In the genomic region with DNA sequence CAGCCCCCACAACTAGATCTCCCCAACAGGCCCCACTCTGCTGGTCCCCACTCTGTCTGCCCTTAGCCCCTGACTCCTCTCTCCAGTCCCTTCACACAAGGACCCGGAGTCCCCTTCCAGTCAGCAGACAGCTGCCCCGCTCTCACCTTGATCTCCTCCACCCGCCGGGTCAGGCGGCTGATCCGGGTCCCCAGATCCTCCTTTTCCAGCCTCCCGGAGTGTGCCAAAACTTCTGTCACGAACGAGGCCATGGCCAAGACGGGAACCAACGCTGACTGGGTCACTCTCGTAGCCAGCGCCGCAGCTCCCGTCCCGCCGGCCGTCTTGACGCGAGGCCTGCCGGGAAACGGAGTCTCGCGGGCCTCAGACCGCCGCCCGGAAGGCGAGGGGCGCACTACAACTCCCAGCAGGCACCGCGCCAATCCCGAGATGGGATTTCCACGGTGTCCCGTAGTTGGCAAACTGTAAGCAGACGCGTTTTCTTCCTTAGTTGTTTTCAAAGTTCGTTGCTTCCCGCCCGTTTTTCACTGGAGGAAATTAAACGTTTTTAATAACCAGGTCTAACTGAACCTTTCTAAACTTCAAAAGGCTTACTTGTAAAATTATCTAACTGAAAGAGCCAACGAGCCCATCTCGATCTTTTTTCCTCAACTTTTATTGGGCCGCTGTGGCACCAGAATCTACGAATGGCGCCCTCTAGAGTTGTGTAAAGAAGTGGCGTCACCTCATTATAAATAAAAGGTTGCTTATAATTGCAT, we compare ENCODE assay signal across 1 cellular context.
TF ChIP-seq lines count a peak whose summit lies in the region.

A gene with protein sequence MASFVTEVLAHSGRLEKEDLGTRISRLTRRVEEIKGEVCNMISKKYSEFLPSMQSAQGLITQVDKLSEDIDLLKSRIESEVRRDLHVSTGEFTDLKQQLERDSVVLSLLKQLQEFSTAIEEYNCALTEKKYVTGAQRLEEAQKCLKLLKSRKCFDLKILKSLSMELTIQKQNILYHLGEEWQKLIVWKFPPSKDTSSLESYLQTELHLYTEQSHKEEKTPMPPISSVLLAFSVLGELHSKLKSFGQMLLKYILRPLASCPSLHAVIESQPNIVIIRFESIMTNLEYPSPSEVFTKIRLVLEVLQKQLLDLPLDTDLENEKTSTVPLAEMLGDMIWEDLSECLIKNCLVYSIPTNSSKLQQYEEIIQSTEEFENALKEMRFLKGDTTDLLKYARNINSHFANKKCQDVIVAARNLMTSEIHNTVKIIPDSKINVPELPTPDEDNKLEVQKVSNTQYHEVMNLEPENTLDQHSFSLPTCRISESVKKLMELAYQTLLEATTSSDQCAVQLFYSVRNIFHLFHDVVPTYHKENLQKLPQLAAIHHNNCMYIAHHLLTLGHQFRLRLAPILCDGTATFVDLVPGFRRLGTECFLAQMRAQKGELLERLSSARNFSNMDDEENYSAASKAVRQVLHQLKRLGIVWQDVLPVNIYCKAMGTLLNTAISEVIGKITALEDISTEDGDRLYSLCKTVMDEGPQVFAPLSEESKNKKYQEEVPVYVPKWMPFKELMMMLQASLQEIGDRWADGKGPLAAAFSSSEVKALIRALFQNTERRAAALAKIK (minus strand): TSS at position 277 of the 758 bp plus-strand sequence. CDS start 26 bp downstream, at position 251.

TF ChIP-seq in HepG2, 621 proteins besides CTCF, POLR2A, EP300 and RAD21 (continued from another document and continues in another):
- TF ChIP-seq MYC (CRISPR knock-in tag; IDR thresholded peaks at IDR 0.05; ENCODE audit: borderline replicate concordance) (peak; percentile 66; the same call in 1 of the 2 replicates), MTA3 (CRISPR knock-in tag; IDR thresholded peaks at IDR 0.05) (no peak), PITX1 (CRISPR knock-in tag; IDR thresholded peaks at IDR 0.05) (peak; percentile 78; the same call in 1 of the 2 replicates), CCAR2 (optimal IDR thresholded peaks at IDR 0.05; ENCODE audit: low read depth, low read length) (no peak), ZNF280B (CRISPR knock-in tag; IDR thresholded peaks at IDR 0.05; ENCODE audit: borderline replicate concordance) (0 out of 2 replicates have a peak, but pooled peaks have one; percentile 48), ZKSCAN1 (IDR thresholded peaks at IDR 0.05; ENCODE audit: low read length) (no peak), TBX2 (CRISPR knock-in tag; IDR thresholded peaks at IDR 0.05; ENCODE audit: borderline replicate concordance) (peak; percentile 66), ZNF878 (CRISPR knock-in tag; IDR thresholded peaks at IDR 0.05) (no peak), ZNF564 (CRISPR knock-in tag; IDR thresholded peaks at IDR 0.05) (no peak), TBP (CRISPR knock-in tag; IDR thresholded peaks at IDR 0.05) (0 out of 2 replicates have a peak, but pooled peaks have one; percentile 81), HDAC2 (CRISPR knock-in tag; IDR thresholded peaks at IDR 0.05) (peak; percentile 71), NFYC (CRISPR knock-in tag; IDR thresholded peaks at IDR 0.05) (peak; percentile 41; the same call in 1 of the 2 replicates), ZNF33B (CRISPR knock-in tag; IDR thresholded peaks at IDR 0.05) (no peak), CENPX (CRISPR knock-in tag; IDR thresholded peaks at IDR 0.05) (no peak), SAFB2 (CRISPR knock-in tag; IDR thresholded peaks at IDR 0.05; ENCODE audit: borderline replicate concordance, low read depth) (no peak), ZNF660 (CRISPR knock-in tag; IDR thresholded peaks at IDR 0.05; ENCODE audit: borderline replicate concordance, low read depth) (no peak), PBX2 (CRISPR knock-in tag; IDR thresholded peaks at IDR 0.05) (no peak), ZMYM2 (CRISPR knock-in tag; IDR thresholded peaks at IDR 0.05) (no peak), TBL1XR1 (IDR thresholded peaks at IDR 0.05; ENCODE audit: borderline replicate concordance, low read length, partially characterized antibody) (peak; percentile 49), ZZZ3 (CRISPR knock-in tag; IDR thresholded peaks at IDR 0.05; ENCODE audit: borderline replicate concordance) (peak; percentile 47; the same call in 1 of the 2 replicates), ZKSCAN8 (CRISPR knock-in tag; IDR thresholded peaks at IDR 0.05; ENCODE audit: borderline replicate concordance) (peak; percentile 35; the same call in 1 of the 2 replicates), ARHGAP35 (CRISPR knock-in tag; IDR thresholded peaks at IDR 0.05; ENCODE audit: borderline replicate concordance) (peak; percentile 25; the same call in 1 of the 2 replicates), RARG (CRISPR knock-in tag; IDR thresholded peaks at IDR 0.05; ENCODE audit: low read depth) (no peak), HHEX (CRISPR knock-in tag; IDR thresholded peaks at IDR 0.05) (no peak), ZNF558 (CRISPR knock-in tag; IDR thresholded peaks at IDR 0.05; ENCODE audit: borderline replicate concordance) (no peak), RFX3 (CRISPR knock-in tag; IDR thresholded peaks at IDR 0.05) (no peak), NFE2 (CRISPR knock-in tag; IDR thresholded peaks at IDR 0.05) (no peak), REPIN1 (CRISPR knock-in tag; IDR thresholded peaks at IDR 0.05; ENCODE audit: borderline replicate concordance, low read depth) (peak; percentile 73; the same call in 1 of the 2 replicates), NRL (CRISPR knock-in tag; IDR thresholded peaks at IDR 0.05; ENCODE audit: borderline replicate concordance) (peak; percentile 60; the same call in 1 of the 2 replicates), ZNF562 (CRISPR knock-in tag; IDR thresholded peaks at IDR 0.05; ENCODE audit: borderline replicate concordance) (no peak)
- TF ChIP-seq, protein P1, sequence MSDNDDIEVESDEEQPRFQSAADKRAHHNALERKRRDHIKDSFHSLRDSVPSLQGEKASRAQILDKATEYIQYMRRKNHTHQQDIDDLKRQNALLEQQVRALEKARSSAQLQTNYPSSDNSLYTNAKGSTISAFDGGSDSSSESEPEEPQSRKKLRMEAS (IDR thresholded peaks at IDR 0.05), result peak; percentile 68
- TF ChIP-seq, protein P2, sequence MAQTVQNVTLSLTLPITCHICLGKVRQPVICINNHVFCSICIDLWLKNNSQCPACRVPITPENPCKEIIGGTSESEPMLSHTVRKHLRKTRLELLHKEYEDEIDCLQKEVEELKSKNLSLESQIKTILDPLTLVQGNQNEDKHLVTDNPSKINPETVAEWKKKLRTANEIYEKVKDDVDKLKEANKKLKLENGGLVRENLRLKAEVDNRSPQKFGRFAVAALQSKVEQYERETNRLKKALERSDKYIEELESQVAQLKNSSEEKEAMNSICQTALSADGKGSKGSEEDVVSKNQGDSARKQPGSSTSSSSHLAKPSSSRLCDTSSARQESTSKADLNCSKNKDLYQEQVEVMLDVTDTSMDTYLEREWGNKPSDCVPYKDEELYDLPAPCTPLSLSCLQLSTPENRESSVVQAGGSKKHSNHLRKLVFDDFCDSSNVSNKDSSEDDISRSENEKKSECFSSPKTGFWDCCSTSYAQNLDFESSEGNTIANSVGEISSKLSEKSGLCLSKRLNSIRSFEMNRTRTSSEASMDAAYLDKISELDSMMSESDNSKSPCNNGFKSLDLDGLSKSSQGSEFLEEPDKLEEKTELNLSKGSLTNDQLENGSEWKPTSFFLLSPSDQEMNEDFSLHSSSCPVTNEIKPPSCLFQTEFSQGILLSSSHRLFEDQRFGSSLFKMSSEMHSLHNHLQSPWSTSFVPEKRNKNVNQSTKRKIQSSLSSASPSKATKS (CRISPR knock-in tag; IDR thresholded peaks at IDR 0.05), result no peak
- TF ChIP-seq, protein P3, sequence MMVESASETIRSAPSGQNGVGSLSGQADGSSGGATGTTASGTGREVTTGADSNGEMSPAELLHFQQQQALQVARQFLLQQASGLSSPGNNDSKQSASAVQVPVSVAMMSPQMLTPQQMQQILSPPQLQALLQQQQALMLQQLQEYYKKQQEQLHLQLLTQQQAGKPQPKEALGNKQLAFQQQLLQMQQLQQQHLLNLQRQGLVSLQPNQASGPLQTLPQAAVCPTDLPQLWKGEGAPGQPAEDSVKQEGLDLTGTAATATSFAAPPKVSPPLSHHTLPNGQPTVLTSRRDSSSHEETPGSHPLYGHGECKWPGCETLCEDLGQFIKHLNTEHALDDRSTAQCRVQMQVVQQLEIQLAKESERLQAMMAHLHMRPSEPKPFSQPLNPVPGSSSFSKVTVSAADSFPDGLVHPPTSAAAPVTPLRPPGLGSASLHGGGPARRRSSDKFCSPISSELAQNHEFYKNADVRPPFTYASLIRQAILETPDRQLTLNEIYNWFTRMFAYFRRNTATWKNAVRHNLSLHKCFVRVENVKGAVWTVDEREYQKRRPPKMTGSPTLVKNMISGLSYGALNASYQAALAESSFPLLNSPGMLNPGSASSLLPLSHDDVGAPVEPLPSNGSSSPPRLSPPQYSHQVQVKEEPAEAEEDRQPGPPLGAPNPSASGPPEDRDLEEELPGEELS (CRISPR knock-in tag; IDR thresholded peaks at IDR 0.05), result no peak; the same call in 1 of the 2 replicates
- TF ChIP-seq, protein P4, sequence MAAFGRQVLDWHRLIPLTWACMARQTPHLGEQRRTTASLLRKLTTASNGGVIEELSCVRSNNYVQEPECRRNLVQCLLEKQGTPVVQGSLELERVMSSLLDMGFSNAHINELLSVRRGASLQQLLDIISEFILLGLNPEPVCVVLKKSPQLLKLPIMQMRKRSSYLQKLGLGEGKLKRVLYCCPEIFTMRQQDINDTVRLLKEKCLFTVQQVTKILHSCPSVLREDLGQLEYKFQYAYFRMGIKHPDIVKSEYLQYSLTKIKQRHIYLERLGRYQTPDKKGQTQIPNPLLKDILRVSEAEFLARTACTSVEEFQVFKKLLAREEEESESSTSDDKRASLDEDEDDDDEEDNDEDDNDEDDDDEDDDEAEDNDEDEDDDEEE (CRISPR knock-in tag; IDR thresholded peaks at IDR 0.05), result peak; percentile 86
- TF ChIP-seq, protein P5, sequence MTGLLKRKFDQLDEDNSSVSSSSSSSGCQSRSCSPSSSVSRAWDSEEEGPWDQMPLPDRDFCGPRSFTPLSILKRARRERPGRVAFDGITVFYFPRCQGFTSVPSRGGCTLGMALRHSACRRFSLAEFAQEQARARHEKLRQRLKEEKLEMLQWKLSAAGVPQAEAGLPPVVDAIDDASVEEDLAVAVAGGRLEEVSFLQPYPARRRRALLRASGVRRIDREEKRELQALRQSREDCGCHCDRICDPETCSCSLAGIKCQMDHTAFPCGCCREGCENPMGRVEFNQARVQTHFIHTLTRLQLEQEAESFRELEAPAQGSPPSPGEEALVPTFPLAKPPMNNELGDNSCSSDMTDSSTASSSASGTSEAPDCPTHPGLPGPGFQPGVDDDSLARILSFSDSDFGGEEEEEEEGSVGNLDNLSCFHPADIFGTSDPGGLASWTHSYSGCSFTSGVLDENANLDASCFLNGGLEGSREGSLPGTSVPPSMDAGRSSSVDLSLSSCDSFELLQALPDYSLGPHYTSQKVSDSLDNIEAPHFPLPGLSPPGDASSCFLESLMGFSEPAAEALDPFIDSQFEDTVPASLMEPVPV (CRISPR knock-in tag; IDR thresholded peaks at IDR 0.05), result peak; percentile 81
- TF ChIP-seq, protein P6, sequence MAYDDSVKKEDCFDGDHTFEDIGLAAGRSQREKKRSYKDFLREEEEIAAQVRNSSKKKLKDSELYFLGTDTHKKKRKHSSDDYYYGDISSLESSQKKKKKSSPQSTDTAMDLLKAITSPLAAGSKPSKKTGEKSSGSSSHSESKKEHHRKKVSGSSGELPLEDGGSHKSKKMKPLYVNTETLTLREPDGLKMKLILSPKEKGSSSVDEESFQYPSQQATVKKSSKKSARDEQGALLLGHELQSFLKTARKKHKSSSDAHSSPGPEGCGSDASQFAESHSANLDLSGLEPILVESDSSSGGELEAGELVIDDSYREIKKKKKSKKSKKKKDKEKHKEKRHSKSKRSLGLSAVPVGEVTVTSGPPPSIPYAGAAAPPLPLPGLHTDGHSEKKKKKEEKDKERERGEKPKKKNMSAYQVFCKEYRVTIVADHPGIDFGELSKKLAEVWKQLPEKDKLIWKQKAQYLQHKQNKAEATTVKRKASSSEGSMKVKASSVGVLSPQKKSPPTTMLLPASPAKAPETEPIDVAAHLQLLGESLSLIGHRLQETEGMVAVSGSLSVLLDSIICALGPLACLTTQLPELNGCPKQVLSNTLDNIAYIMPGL (CRISPR knock-in tag; IDR thresholded peaks at IDR 0.05; ENCODE audit: borderline replicate concordance in 1 of 2, low read depth in 1 of 2), result peak; percentile 88 to 92
- TF ChIP-seq, protein P7, sequence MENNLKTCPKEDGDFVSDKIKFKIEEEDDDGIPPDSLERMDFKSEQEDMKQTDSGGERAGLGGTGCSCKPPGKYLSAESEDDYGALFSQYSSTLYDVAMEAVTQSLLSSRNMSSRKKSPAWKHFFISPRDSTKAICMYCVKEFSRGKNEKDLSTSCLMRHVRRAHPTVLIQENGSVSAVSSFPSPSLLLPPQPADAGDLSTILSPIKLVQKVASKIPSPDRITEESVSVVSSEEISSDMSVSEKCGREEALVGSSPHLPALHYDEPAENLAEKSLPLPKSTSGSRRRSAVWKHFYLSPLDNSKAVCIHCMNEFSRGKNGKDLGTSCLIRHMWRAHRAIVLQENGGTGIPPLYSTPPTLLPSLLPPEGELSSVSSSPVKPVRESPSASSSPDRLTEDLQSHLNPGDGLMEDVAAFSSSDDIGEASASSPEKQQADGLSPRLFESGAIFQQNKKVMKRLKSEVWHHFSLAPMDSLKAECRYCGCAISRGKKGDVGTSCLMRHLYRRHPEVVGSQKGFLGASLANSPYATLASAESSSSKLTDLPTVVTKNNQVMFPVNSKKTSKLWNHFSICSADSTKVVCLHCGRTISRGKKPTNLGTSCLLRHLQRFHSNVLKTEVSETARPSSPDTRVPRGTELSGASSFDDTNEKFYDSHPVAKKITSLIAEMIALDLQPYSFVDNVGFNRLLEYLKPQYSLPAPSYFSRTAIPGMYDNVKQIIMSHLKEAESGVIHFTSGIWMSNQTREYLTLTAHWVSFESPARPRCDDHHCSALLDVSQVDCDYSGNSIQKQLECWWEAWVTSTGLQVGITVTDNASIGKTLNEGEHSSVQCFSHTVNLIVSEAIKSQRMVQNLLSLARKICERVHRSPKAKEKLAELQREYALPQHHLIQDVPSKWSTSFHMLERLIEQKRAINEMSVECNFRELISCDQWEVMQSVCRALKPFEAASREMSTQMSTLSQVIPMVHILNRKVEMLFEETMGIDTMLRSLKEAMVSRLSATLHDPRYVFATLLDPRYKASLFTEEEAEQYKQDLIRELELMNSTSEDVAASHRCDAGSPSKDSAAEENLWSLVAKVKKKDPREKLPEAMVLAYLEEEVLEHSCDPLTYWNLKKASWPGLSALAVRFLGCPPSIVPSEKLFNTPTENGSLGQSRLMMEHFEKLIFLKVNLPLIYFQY (CRISPR knock-in tag; IDR thresholded peaks at IDR 0.05; ENCODE audit: borderline replicate concordance), result peak; percentile 68; the same call in 1 of the 2 replicates
